ENCODE assay signal across 8 cellular contexts in genomic region chr12:96399081-96399918, GRCh38. TPM values are rescaled to one million over a fixed set of nuclear protein-coding genes. Genes with fewer than 3 reads are reported as not detected.
DNase-seq lines count a peak whose midpoint lies in the region; ATAC-seq and TF ChIP-seq lines count a peak whose summit lies in the region.

No MANE protein-coding gene starts in this region.

- peak overlapping the region; percentile 40 to 66 for H3K4me3 ChIP-seq in DND-41 (ENCODE audit: low read depth in 1 of 2, low read length in 2 of 2)
- H3K4me3 ChIP-seq in rectal smooth muscle tissue (ENCODE audit: low read length) = peak overlapping the region; percentile 97

- no peaks in the 10 kb centered on the region for H3K9me3 ChIP-seq in DND-41 (ENCODE audit: insufficient read depth, low read length, severe bottlenecking)

- peak overlapping the region; percentile 75 for H2AFZ ChIP-seq in DND-41 (ENCODE audit: low read depth, low read length)

- DNase-seq in DND-41 = peak; percentile 78
- DNase-seq in HUDEP-2 (lab: John Stamatoyannopoulos, UW; ENCODE audit: unreplicated experiment in 76 of 76) = peak in 67 of 76 experiments; percentile 7 to 75 (median 53)
- peak; percentile 61 for DNase-seq in T follicular helper cell (ENCODE audit: low read depth)
- peak; percentile 79 for DNase-seq in amniotic epithelial cell (ENCODE audit: low read depth)
- DNase-seq in left ventricle myocardium superior = peak; percentile 83
- no peak for DNase-seq in T1000 (lab: John Stamatoyannopoulos, UW)

- H3K79me2 ChIP-seq in DND-41 (ENCODE audit: insufficient read depth, low read length) = peaks cover 57% of the 10 kb centered on the region

- H3K27me3 ChIP-seq in DND-41 (ENCODE audit: insufficient read depth, low read length, poor library complexity) (no peaks in the 10 kb centered on the region), rectal smooth muscle tissue (ENCODE audit: control insufficient read depth, insufficient read depth, low read length) (no peaks in the 10 kb centered on the region)

- H3K4me2 ChIP-seq in DND-41 (ENCODE audit: insufficient read depth, low read length) = peak overlapping the region; percentile 68

- peak; percentile 32 for TF ChIP-seq CTCF in DND-41 (IDR thresholded peaks at IDR 0.05; ENCODE audit: borderline replicate concordance, extremely low read depth, low read length, poor library complexity, severe bottlenecking)

- ATAC-seq in DND-41 (ENCODE audit: insufficient read depth, low read depth) (peak; percentile 56), GM21367 (IDR thresholded peaks at IDR 0.05; ENCODE audit: unreplicated experiment) (peak; percentile 19), left ventricle myocardium superior (peak; percentile 74)

- H3K27ac ChIP-seq in DND-41 (ENCODE audit: low read length) (peak overlapping the region; percentile 81), rectal smooth muscle tissue (ENCODE audit: low read depth, low read length) (peak overlapping the region; percentile 97)

- intact Hi-C loops in left ventricle myocardium superior (cut with micrococcal nuclease) = no loop called here

- H3K9ac ChIP-seq in DND-41 (ENCODE audit: low read depth, low read length) = peak overlapping the region; percentile 94
- H3K9ac ChIP-seq in rectal smooth muscle tissue (ENCODE audit: low read length) = peak overlapping the region; percentile 95

- H3K36me3 ChIP-seq in DND-41 (ENCODE audit: insufficient read depth, low read length) (no peaks in the 10 kb centered on the region; the same call in 1 of the 2 replicates), rectal smooth muscle tissue (ENCODE audit: control insufficient read depth, insufficient read depth, low read length) (no peaks in the 10 kb centered on the region)

- H3K4me1 ChIP-seq in DND-41 (ENCODE audit: insufficient read depth, low read length) (peaks cover 44% of the 10 kb centered on the region), rectal smooth muscle tissue (ENCODE audit: control insufficient read depth, insufficient read depth, low read length) (peaks cover 10% of the 10 kb centered on the region)

- H4K20me1 ChIP-seq in DND-41 (ENCODE audit: insufficient read depth, low read length) = peaks cover 44% of the 10 kb centered on the region; the same call in 1 of the 2 replicates

RNA-seq across cellular contexts. Expression of gene CDK17, which starts 0.9 kb away (rescaled TPM):
- 16.6 TPM for total RNA-seq in left ventricle myocardium superior

Comparison
In these comparisons a context has a peak if more than half of its experiments do, and no peak if none do; other contexts are left out.
1. ATAC-seq: peak in every context shown above with its lines; median percentile 74 in left ventricle myocardium superior; 56 in DND-41; 19 in GM21367.